In the genomic region with DNA sequence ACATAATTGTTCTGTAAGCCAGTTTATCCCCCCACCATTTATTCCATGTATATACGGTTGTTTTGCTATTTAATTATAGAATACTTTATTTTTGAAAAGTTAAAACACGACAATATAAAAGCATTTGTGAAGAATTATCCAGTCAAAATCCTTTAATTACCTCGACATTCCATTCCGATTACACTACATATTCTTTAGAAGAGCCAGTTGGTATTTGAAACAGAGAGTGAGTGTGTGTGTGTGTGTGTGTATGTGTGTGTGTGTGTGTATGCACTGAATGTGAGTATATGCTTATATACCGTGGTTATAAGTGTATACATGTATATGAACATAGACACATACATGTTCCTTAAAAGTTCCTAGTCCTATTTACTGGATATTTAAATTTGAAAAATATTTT, we compare ENCODE assay signal across 15 cellular contexts.
DNase-seq lines count a peak whose midpoint lies in the region; TF ChIP-seq lines count a peak whose summit lies in the region.
"Had no signal": no experiment of that assay in that cellular context is flagged by ENCODE, and none has a peak within 500 bp of the region (broad histone marks: within the 10 kb centered on the region; RNA-seq: fewer than 3 reads in every experiment).

No MANE protein-coding gene starts in this region.

- 0 out of 2 replicates have a peak overlapping the region, but pooled peaks have one; percentile 19 for H3K27ac ChIP-seq in SJCRH30
- no peak overlapping the region for H3K27ac ChIP-seq in fibroblast of lung (ENCODE audit: insufficient read depth, low read length)
- no peak overlapping the region for H3K27ac ChIP-seq in caudate nucleus (ENCODE audit: low read depth, low read length)
- H3K27ac ChIP-seq: vagina, VCaP had no signal

- H3K9me3 ChIP-seq in SJCRH30 (replicated peaks) (no peaks in the 10 kb centered on the region), fibroblast of lung (ENCODE audit: control insufficient read depth, insufficient read depth, low read depth, low read length) (no peaks in the 10 kb centered on the region)
- H3K9me3 ChIP-seq: vagina had no signal

- H3K36me3 ChIP-seq in SJCRH30 (peaks cover 3% of the 10 kb centered on the region), fibroblast of lung (ENCODE audit: control insufficient read depth, insufficient read depth, low read length) (no peaks in the 10 kb centered on the region)

- no peak overlapping the region for H3K4me3 ChIP-seq in SJCRH30
- H3K4me3 ChIP-seq in fibroblast of lung (replicated peaks in 1 of 4; ENCODE audit: control extremely low read depth in 1 of 4, insufficient read depth in 1 of 4, low read depth in 3 of 4, low read length in 4 of 4), result no peak overlapping the region
- H3K4me3 ChIP-seq: vagina had no signal

- H3K4me2 ChIP-seq in fibroblast of lung (ENCODE audit: extremely low read depth, insufficient read depth, low read length), result no peak overlapping the region

- no peak overlapping the region for H3K27ac Mint-ChIP-seq in immature natural killer cell
- H3K27ac Mint-ChIP-seq: activated CD8-positive, alpha-beta T cell treated with anti-CD3 and anti-CD28 coated beads for 36 hours; activated naive CD8-positive, alpha-beta T cell treated with anti-CD3 and anti-CD28 coated beads, Interleukin-2, amount 50 U/mL, for 24 hours; activated T-cell treated with anti-CD3 and anti-CD28 coated beads, Interleukin-2, amount 50 U/mL, for 72 hours; stimulated activated naive CD8-positive, alpha-beta T cell treated with anti-CD3 and anti-CD28 coated beads, Interleukin-15, amount 100 ng/mL, for 72 hours had no signal

- no peaks in the 10 kb centered on the region for H3K4me1 Mint-ChIP-seq in immature natural killer cell
- H3K4me1 Mint-ChIP-seq: activated naive CD8-positive, alpha-beta T cell treated with anti-CD3 and anti-CD28 coated beads, Interleukin-2, amount 50 U/mL, for 24 hours; stimulated activated naive CD8-positive, alpha-beta T cell treated with anti-CD3 and anti-CD28 coated beads, Interleukin-15, amount 100 ng/mL, for 72 hours had no signal

- no peaks in the 10 kb centered on the region for H3K9me3 Mint-ChIP-seq in immature natural killer cell
- H3K9me3 Mint-ChIP-seq: activated CD8-positive, alpha-beta T cell treated with anti-CD3 and anti-CD28 coated beads for 36 hours; activated naive CD8-positive, alpha-beta T cell treated with anti-CD3 and anti-CD28 coated beads, Interleukin-2, amount 50 U/mL, for 24 hours; activated T-cell treated with anti-CD3 and anti-CD28 coated beads, Interleukin-2, amount 50 U/mL, for 72 hours; stimulated activated naive CD8-positive, alpha-beta T cell treated with anti-CD3 and anti-CD28 coated beads, Interleukin-15, amount 100 ng/mL, for 72 hours had no signal

- H3K36me3 Mint-ChIP-seq in immature natural killer cell, result peaks cover 12 to 23% (median 13%) of the 10 kb centered on the region in 3 donors

- no peak for TF ChIP-seq CTCF in fibroblast of lung (conservative IDR thresholded peaks at IDR 0.05 in 1 of 2, IDR thresholded peaks at IDR 0.05 in 1 of 2; ENCODE audit: low read depth in 1 of 2, low read length in 2 of 2)

- DNase-seq in ELR (ENCODE audit: low read depth) (peak; percentile 59), SJCRH30 (peak in 1 of 2 experiments; percentile 11), fibroblast of lung (ENCODE audit: low read depth in 2 of 2) (peak; percentile 4 to 74), renal cortical epithelial cell (ENCODE audit: low read depth) (peak; percentile 22), caudate nucleus (lab: John Stamatoyannopoulos, UW) (no peak), immature natural killer cell (no peak), NCI-H446 treated with DMSO at 0.1 percent for 48 hours (lab: John Stamatoyannopoulos, UW) (no peak)
- no peak for DNase-seq in activated naive CD4-positive, alpha-beta T cell treated with Interleukin-2 at 50 U/mL for 16 hours
- DNase-seq: activated CD8-positive, alpha-beta T cell treated with anti-CD3 and anti-CD28 coated beads for 36 hours; activated naive CD8-positive, alpha-beta T cell treated with anti-CD3 and anti-CD28 coated beads, Interleukin-2, amount 50 U/mL, for 24 hours; activated T-cell treated with anti-CD3 and anti-CD28 coated beads, Interleukin-2, amount 50 U/mL, for 72 hours; stimulated activated CD4-positive, alpha-beta T cell treated with anti-CD3 and anti-CD28 coated beads, Interleukin-12 subunit alpha, Interleukin-12 subunit beta, amount 100 ng/mL, for 4 hours; stimulated activated naive CD8-positive, alpha-beta T cell treated with anti-CD3 and anti-CD28 coated beads, Interleukin-15, amount 100 ng/mL, for 72 hours had no signal

- H3K4me1 ChIP-seq in SJCRH30 (0 out of 2 replicates have a peak, but pooled peaks cover 5% of the 10 kb centered on the region), fibroblast of lung (ENCODE audit: control insufficient read depth, extremely low read depth, insufficient read depth, low read length) (no peaks in the 10 kb centered on the region)
- H3K4me1 ChIP-seq: vagina had no signal

- no peak overlapping the region for H3K9ac ChIP-seq in fibroblast of lung (ENCODE audit: insufficient read depth, low read length)

- H3K27me3 ChIP-seq in SJCRH30 (no peaks in the 10 kb centered on the region), fibroblast of lung (ENCODE audit: control insufficient read depth, insufficient read depth, low read length) (no peaks in the 10 kb centered on the region)
- H3K27me3 ChIP-seq: vagina had no signal

- H4K20me1 ChIP-seq in fibroblast of lung (ENCODE audit: control insufficient read depth, extremely low read depth, insufficient read depth, low read length), result no peaks in the 10 kb centered on the region

- H3K27me3 Mint-ChIP-seq in immature natural killer cell (ENCODE audit: low read depth in 3 of 3), result no peaks in the 10 kb centered on the region
- H3K27me3 Mint-ChIP-seq: activated CD8-positive, alpha-beta T cell treated with anti-CD3 and anti-CD28 coated beads for 36 hours; activated naive CD8-positive, alpha-beta T cell treated with anti-CD3 and anti-CD28 coated beads, Interleukin-2, amount 50 U/mL, for 24 hours; stimulated activated naive CD8-positive, alpha-beta T cell treated with anti-CD3 and anti-CD28 coated beads, Interleukin-15, amount 100 ng/mL, for 72 hours had no signal

- no peak overlapping the region for H2AFZ ChIP-seq in fibroblast of lung (ENCODE audit: low read length)

- H3K79me2 ChIP-seq in fibroblast of lung (ENCODE audit: control insufficient read depth, insufficient read depth, low read length), result no peaks in the 10 kb centered on the region

- no peak overlapping the region for H3K4me3 Mint-ChIP-seq in immature natural killer cell
- H3K4me3 Mint-ChIP-seq: activated CD8-positive, alpha-beta T cell treated with anti-CD3 and anti-CD28 coated beads for 36 hours; activated naive CD8-positive, alpha-beta T cell treated with anti-CD3 and anti-CD28 coated beads, Interleukin-2, amount 50 U/mL, for 24 hours; activated T-cell treated with anti-CD3 and anti-CD28 coated beads, Interleukin-2, amount 50 U/mL, for 72 hours; stimulated activated naive CD8-positive, alpha-beta T cell treated with anti-CD3 and anti-CD28 coated beads, Interleukin-15, amount 100 ng/mL, for 72 hours had no signal

Comparison
In these comparisons a context has a peak if more than half of its experiments do, and no peak if none do; other contexts are left out.
1. DNase-seq: peak in ELR (single experiment), fibroblast of lung (2 of 2) and renal cortical epithelial cell (single experiment); none in activated naive CD4-positive, alpha-beta T cell treated with Interleukin-2 at 50 U/mL for 16 hours (single experiment), caudate nucleus (0 of 61), immature natural killer cell (0 of 3) and NCI-H446 treated with DMSO at 0.1 percent for 48 hours (single experiment).